In genomic region chr11:112157274-112157766, GRCh38 we compare ENCODE assay signal across 1 cellular context.
TF ChIP-seq lines count a peak whose summit lies in the region.

No MANE protein-coding gene starts in this region.

TF ChIP-seq in IMR-90, 13 proteins besides CTCF, POLR2A, EP300 and RAD21 (continued from another document):
- TF ChIP-seq CHD1 (IDR thresholded peaks at IDR 0.05; ENCODE audit: low read depth, low read length) (no peak), FOS (IDR thresholded peaks at IDR 0.05; ENCODE audit: low read depth, low read length) (peak; percentile 96), ELK1 (IDR thresholded peaks at IDR 0.05; ENCODE audit: borderline replicate concordance, low read depth, low read length) (no peak), RCOR1 (IDR thresholded peaks at IDR 0.05; ENCODE audit: insufficient replicate concordance, low read length) (no peak)
